In genomic region chr12:68286396-68286795, GRCh38 we compare ENCODE assay signal across 21 cellular contexts. TPM values are rescaled to one million over a fixed set of nuclear protein-coding genes. Genes with fewer than 3 reads are reported as not detected.
A peak's percentile ranks its signal among the peaks of the same experiment; 100 is the strongest.
DNase-seq lines count a peak whose midpoint lies in the region; TF ChIP-seq lines count a peak whose summit lies in the region.
"Had no signal": no experiment of that assay in that cellular context is flagged by ENCODE, and none has a peak within 500 bp of the region (broad histone marks: within the 10 kb centered on the region; RNA-seq: fewer than 3 reads in every experiment).

No MANE protein-coding gene starts in this region.

- peak; percentile 13 for DNase-seq in LNCaP clone FGC (ENCODE audit: low read depth)
- peak; percentile 54 to 65 for DNase-seq in SJCRH30
- peak; percentile 29 for DNase-seq in islet precursor cell
- DNase-seq in neuronal stem cell (ENCODE audit: low spot score) = no peak
- no peak for DNase-seq in NK-92 treated with Interleukin-12 subunit alpha and Interleukin-12 subunit beta, amount 100 ng/mL, for 24 hours (lab: John Stamatoyannopoulos, UW)
- no peak for DNase-seq in NK-92 (lab: John Stamatoyannopoulos, UW; ENCODE audit: unreplicated experiment)
- DNase-seq: C1 segment of cervical spinal cord; Calu3; CD4-positive, alpha-beta memory T cell; COR-L47; DMS53; DMS79 treated with DMSO at 0.1 percent for 48 hours; GF-D8; H9 had no signal

- H3K36me3 ChIP-seq in SJCRH30 (no peaks in the 10 kb centered on the region), neuronal stem cell (replicated peaks in 1 of 2; ENCODE audit: control insufficient read depth in 2 of 2, insufficient read depth in 2 of 2, low read length in 2 of 2) (no peaks in the 10 kb centered on the region)

- peaks cover 40% of the 10 kb centered on the region for H3K4me1 ChIP-seq in SJCRH30
- H3K4me1 ChIP-seq in neuronal stem cell (ENCODE audit: control insufficient read depth in 2 of 2, insufficient read depth in 1 of 2, low read depth in 1 of 2, low read length in 2 of 2) = no peaks in the 10 kb centered on the region

- no peak overlapping the region for H2AK5ac ChIP-seq in neuronal stem cell (ENCODE audit: low read depth, low read length)

- no peak overlapping the region for H2BK5ac ChIP-seq in neuronal stem cell (ENCODE audit: low read length)

- no peaks in the 10 kb centered on the region for H3K79me1 ChIP-seq in neuronal stem cell (ENCODE audit: low read depth, low read length)

- H3K9me3 ChIP-seq in SJCRH30 (replicated peaks) (peaks cover 8% of the 10 kb centered on the region; the same call in 1 of the 2 replicates), neuronal stem cell (replicated peaks in 1 of 2; ENCODE audit: control insufficient read depth in 2 of 2, insufficient read depth in 1 of 2, low read depth in 1 of 2, low read length in 2 of 2) (no peaks in the 10 kb centered on the region)

- no peak overlapping the region for H4K8ac ChIP-seq in neuronal stem cell (ENCODE audit: low read depth, low read length)

- H3K4ac ChIP-seq in neuronal stem cell (ENCODE audit: low read length) = no peak overlapping the region

- no peak overlapping the region for H4K91ac ChIP-seq in neuronal stem cell (ENCODE audit: low read depth, low read length, poor library complexity)

- TF ChIP-seq CTCF in LNCaP clone FGC (IDR thresholded peaks at IDR 0.05; ENCODE audit: control insufficient read depth, extremely low read depth, insufficient read depth) = no peak

- no peak overlapping the region for H3K4me2 ChIP-seq in neuronal stem cell (ENCODE audit: insufficient read depth, low read length, poor library complexity, severe bottlenecking)
- H3K4me2 ChIP-seq: GM23338 had no signal

- no peak overlapping the region for H2AFZ ChIP-seq in neuronal stem cell (ENCODE audit: low read length)
- H2AFZ ChIP-seq: GM23338 had no signal

- H3K9ac ChIP-seq in neuronal stem cell (ENCODE audit: low read depth, low read length, poor library complexity) = no peak overlapping the region

- no CpG with 5 or more reads among the region's 4 CpGs for WGBS in neuronal stem cell (ENCODE audit: extremely low coverage in 2 of 2, insufficient read length in 2 of 2, insufficient replicate concordance in 1 of 2), 2 donors

- no peak overlapping the region for H3K18ac ChIP-seq in neuronal stem cell (ENCODE audit: low read length)

- H2BK12ac ChIP-seq in neuronal stem cell (ENCODE audit: low read length) = no peak overlapping the region

- no peak overlapping the region for H3K4me3 ChIP-seq in LNCaP clone FGC (ENCODE audit: low read depth, low read length)
- no peak overlapping the region for H3K4me3 ChIP-seq in SJCRH30
- no peak overlapping the region for H3K4me3 ChIP-seq in neuronal stem cell (ENCODE audit: low read length in 2 of 2)
- H3K4me3 ChIP-seq: GM23338 had no signal

- peak overlapping the region; percentile 21 for H3K14ac ChIP-seq in neuronal stem cell (ENCODE audit: low read length)

- no peak overlapping the region for H2BK15ac ChIP-seq in neuronal stem cell (ENCODE audit: low read length)

- no peak overlapping the region for H2BK120ac ChIP-seq in neuronal stem cell (ENCODE audit: low read depth, low read length)

- H3K27ac ChIP-seq in SJCRH30 (peak overlapping the region; percentile 65), neuronal stem cell (replicated peaks; ENCODE audit: low read length) (no peak overlapping the region)

- H3K27me3 ChIP-seq in SJCRH30 (no peaks in the 10 kb centered on the region), neuronal stem cell (ENCODE audit: control insufficient read depth in 3 of 3, insufficient read depth in 3 of 3, low read depth in 1 of 3, low read length in 3 of 3) (no peaks in the 10 kb centered on the region)

- no peak overlapping the region for H3K23ac ChIP-seq in neuronal stem cell (ENCODE audit: low read depth, low read length, poor library complexity)

RNA-seq across cellular contexts. Expression of gene IL22, which starts 33.0 kb away (rescaled TPM):
- not detected in 2 replicates for total RNA-seq in SJCRH30 (2014; rRNA removed; shearing (Covaris generic))
- not detected for polyA plus RNA-seq in neuronal stem cell (2013, experiment 1 of 2)
- polyA plus RNA-seq in neuronal stem cell (2013, experiment 2 of 2) = not detected
- total RNA-seq: A172; A673; Calu3; CD4-positive, alpha-beta memory T cell; Daoy; G401; GM23338; H4; H9 had no signal
- polyA plus RNA-seq: BJ, GM23338 had no signal

RNA-seq across cellular contexts. Expression of gene MDM1, which starts 45.8 kb away (rescaled TPM):
- 21.8 and 22.9 TPM in 2 replicates for total RNA-seq in SJCRH30 (2014; rRNA removed; shearing (Covaris generic))
- 15.0 TPM for polyA plus RNA-seq in neuronal stem cell (2013, experiment 1 of 2)
- polyA plus RNA-seq in neuronal stem cell (2013, experiment 2 of 2) = 14.8 TPM

Comparison
In these comparisons a context has a peak if more than half of its experiments do, and no peak if none do; other contexts are left out.
1. DNase-seq: peak in LNCaP clone FGC (single experiment), SJCRH30 (2 of 2) and islet precursor cell (single experiment); none in neuronal stem cell (single experiment), NK-92 treated with Interleukin-12 subunit alpha and Interleukin-12 subunit beta, amount 100 ng/mL, for 24 hours (single experiment) and NK-92 (single experiment).